In genomic region chrX:105134273-105134672, GRCh38 we compare ENCODE assay signal across 1 cellular context.
TF ChIP-seq lines count a peak whose summit lies in the region.

No MANE protein-coding gene starts in this region.

TF ChIP-seq in A549, 52 proteins besides CTCF, POLR2A, EP300 and RAD21 (continued from another document):
- no peak for TF ChIP-seq HMGXB4 (CRISPR knock-in tag; IDR thresholded peaks at IDR 0.05; ENCODE audit: borderline replicate concordance)
